Comparison of ENCODE assay signal across 14 cellular contexts in the genomic region with DNA sequence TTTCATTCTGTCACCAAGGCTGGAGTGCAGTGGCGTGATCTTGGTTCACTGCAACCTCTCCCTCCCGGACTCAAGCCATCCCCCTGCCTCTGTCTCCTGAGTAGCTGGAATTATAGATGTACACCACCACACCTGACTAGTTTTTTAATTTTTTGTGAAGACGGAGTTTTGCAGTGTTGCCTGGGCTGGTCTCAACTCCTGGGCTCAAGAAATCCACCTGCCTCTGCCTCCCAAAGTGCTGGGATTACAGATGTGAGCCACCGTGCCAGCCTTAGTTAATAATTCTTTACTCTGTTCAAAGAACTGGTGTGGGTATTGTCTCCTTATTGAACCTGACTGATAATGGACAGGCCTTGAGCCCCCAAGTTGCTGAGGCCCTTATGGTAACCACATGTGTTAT. TPM values are rescaled to one million over a fixed set of nuclear protein-coding genes. Genes with fewer than 3 reads are reported as not detected.
DNase-seq lines count a peak whose midpoint lies in the region; ATAC-seq and TF ChIP-seq lines count a peak whose summit lies in the region.
"Had no signal": no experiment of that assay in that cellular context is flagged by ENCODE, and none has a peak within 500 bp of the region (broad histone marks: within the 10 kb centered on the region; RNA-seq: fewer than 3 reads in every experiment).

No MANE protein-coding gene starts in this region.

- peak overlapping the region; percentile 84 for H2BK20ac ChIP-seq in IMR-90 (ENCODE audit: low read depth, low read length)

- no peak overlapping the region for H3K9ac ChIP-seq in IMR-90 (ENCODE audit: low read depth, low read length)
- H3K9ac ChIP-seq in trophoblast cell (ENCODE audit: low read length): no peak overlapping the region
- H3K9ac ChIP-seq: SK-N-SH had no signal

- no CpG with 5 or more reads among the region's 4 CpGs for WGBS in IMR-90 (ENCODE audit: extremely low coverage in 2 of 2, insufficient read length in 1 of 2), 2 experiments
- WGBS in hepatocyte (ENCODE audit: low lambda C conversion rate, missing lambda C conversion rate): 72% methylated on average over 4 of the region's 4 CpGs
- no CpG with 5 or more reads among the region's 4 CpGs for WGBS in trophoblast cell (ENCODE audit: extremely low coverage, insufficient coverage, insufficient read length)

- CTCF ChIA-PET in IMR-90 (lab: Yijun Ruan, JAX): interaction anchor here (1.3 to 4.0 kb wide), 3 partner anchors 56 to 115 kb away, joined by 3 to 14 read pairs (median 5); no protein-coding TSS in a partner anchor

- H2BK15ac ChIP-seq in IMR-90 (ENCODE audit: low read depth, low read length): 0 out of 3 replicates have a peak overlapping the region, but pooled peaks have one; percentile 14

- H3K4me1 ChIP-seq in ACC112 (ENCODE audit: control insufficient read depth, insufficient read depth, low read length, unreplicated experiment): peaks cover 43% of the 10 kb centered on the region
- peaks cover 7% of the 10 kb centered on the region; the same call in 1 of the 2 replicates for H3K4me1 ChIP-seq in IMR-90 (ENCODE audit: control insufficient read depth, insufficient read depth, low read length)
- peaks cover 4% of the 10 kb centered on the region for H3K4me1 ChIP-seq in hepatocyte (ENCODE audit: insufficient read depth)
- H3K4me1 ChIP-seq in trophoblast cell (ENCODE audit: control insufficient read depth in 1 of 2, insufficient read depth in 2 of 2, low read length in 2 of 2): peaks cover 6 to 15% of the 10 kb centered on the region in 2 experiments

- H3K56ac ChIP-seq in IMR-90 (ENCODE audit: extremely low read depth, insufficient read depth, low read length): no peak overlapping the region

- H2BK12ac ChIP-seq in trophoblast cell (ENCODE audit: low read length): peak overlapping the region; percentile 45

- TF ChIP-seq POLR2A in IMR-90 (IDR thresholded peaks at IDR 0.05; ENCODE audit: low read depth, low read length) (no peak), erythroblast (IDR thresholded peaks at IDR 0.05; ENCODE audit: low read length) (no peak)

- no peak overlapping the region for H4K5ac ChIP-seq in IMR-90 (ENCODE audit: low read depth, low read length)

- H3K9me3 ChIP-seq in IMR-90 (ENCODE audit: control insufficient read depth, insufficient read depth, low read length) (peaks cover 2% of the 10 kb centered on the region), hepatocyte (ENCODE audit: low read depth) (no peaks in the 10 kb centered on the region), trophoblast cell (ENCODE audit: insufficient read depth, low read depth, low read length) (no peaks in the 10 kb centered on the region)

- H3K23ac ChIP-seq in IMR-90 (ENCODE audit: low read depth, low read length) (no peak overlapping the region; the same call in 1 of the 2 replicates), trophoblast cell (ENCODE audit: low read length) (no peak overlapping the region)

- H3K4me2 ChIP-seq in IMR-90 (ENCODE audit: low read depth, low read length) (no peak overlapping the region), hepatocyte (no peak overlapping the region), trophoblast cell (ENCODE audit: low read length) (no peak overlapping the region)
- H3K4me2 ChIP-seq: SK-N-SH had no signal

- H3K36me3 ChIP-seq in ACC112 (ENCODE audit: insufficient read depth, low read length) (no peaks in the 10 kb centered on the region), IMR-90 (ENCODE audit: control insufficient read depth, insufficient read depth, low read length) (no peaks in the 10 kb centered on the region), hepatocyte (replicated peaks; ENCODE audit: insufficient read depth, low read depth) (no peaks in the 10 kb centered on the region), trophoblast cell (ENCODE audit: control insufficient read depth in 1 of 2, insufficient read depth in 2 of 2, low read length in 2 of 2) (no peaks in the 10 kb centered on the region)

- dilution Hi-C loops in IMR-90 (cut with HindIII; ENCODE audit: low sequenced_read_pairs, unreplicated experiment): no loop called here

- no peaks in the 10 kb centered on the region for H3K79me1 ChIP-seq in IMR-90 (ENCODE audit: low read depth in 1 of 2, low read length in 2 of 2)
- H3K79me1 ChIP-seq in trophoblast cell (ENCODE audit: low read length): peaks cover 7% of the 10 kb centered on the region

- H3K18ac ChIP-seq in IMR-90 (ENCODE audit: low read depth, low read length): no peak overlapping the region
- no peak overlapping the region for H3K18ac ChIP-seq in trophoblast cell (ENCODE audit: low read length)

- no peak overlapping the region for H4K12ac ChIP-seq in trophoblast cell (ENCODE audit: low read depth, low read length)

- peaks cover 15% of the 10 kb centered on the region for H3K9me1 ChIP-seq in IMR-90 (ENCODE audit: insufficient read depth, low read length)

- H4K20me1 ChIP-seq in IMR-90 (ENCODE audit: insufficient read depth, low read length): no peaks in the 10 kb centered on the region
- no peaks in the 10 kb centered on the region for H4K20me1 ChIP-seq in hepatocyte (ENCODE audit: insufficient read depth, poor library complexity, severe bottlenecking)

- H3K4me3 ChIP-seq in ACC112 (ENCODE audit: low read depth, low read length) (no peak overlapping the region), IMR-90 (ENCODE audit: insufficient read depth, low read depth, low read length) (no peak overlapping the region), hepatocyte (no peak overlapping the region), trophoblast cell (ENCODE audit: low read depth, low read length) (no peak overlapping the region)

- H2AFZ ChIP-seq in ACC112 (ENCODE audit: low read length, unreplicated experiment) (no peak overlapping the region), IMR-90 (replicated peaks; ENCODE audit: low read length, poor library complexity) (no peak overlapping the region), hepatocyte (no peak overlapping the region), trophoblast cell (ENCODE audit: insufficient read depth, low read length, poor library complexity) (no peak overlapping the region)

- in situ Hi-C loops in IMR-90 (cut with MboI; ENCODE audit: low sequenced_read_pairs): no loop called here

- no peaks in the 10 kb centered on the region for H3K9me2 ChIP-seq in hepatocyte (replicated peaks; ENCODE audit: insufficient read depth)
- H3K9me2 ChIP-seq: SK-N-SH had no signal

- peak overlapping the region in 1 of 2 experiments; percentile 40; a peak in 1 of 4 replicates for H4K8ac ChIP-seq in IMR-90 (ENCODE audit: low read depth in 2 of 2, low read length in 2 of 2)
- no peak overlapping the region for H4K8ac ChIP-seq in trophoblast cell (ENCODE audit: low read depth, low read length)

- H3K79me2 ChIP-seq in ACC112 (ENCODE audit: control insufficient read depth, insufficient read depth, low read length, unreplicated experiment) (no peaks in the 10 kb centered on the region), hepatocyte (no peaks in the 10 kb centered on the region), trophoblast cell (ENCODE audit: control insufficient read depth, insufficient read depth, low read length, poor library complexity) (peaks cover 2% of the 10 kb centered on the region)

- no peak for TF ChIP-seq RAD21 in IMR-90 (IDR thresholded peaks at IDR 0.05; ENCODE audit: low read length)

- DNase-seq in IMR-90 (no peak), hepatocyte (ENCODE audit: low spot score) (no peak), trophoblast cell (no peak), erythroblast (lab: John Stamatoyannopoulos, UW) (no peak), NCI-H748 (lab: John Stamatoyannopoulos, UW; ENCODE audit: unreplicated experiment) (no peak)
- DNase-seq: KG1, NCI-H1436 treated with DMSO at 0.1 percent for 48 hours, NCI-H2081 treated with DMSO at 0.1 percent for 48 hours, NCI-H510A treated with DMSO at 0.1 percent for 48 hours, SK-N-SH had no signal

- H3K27me3 ChIP-seq in ACC112 (ENCODE audit: insufficient read depth, low read length) (no peaks in the 10 kb centered on the region), IMR-90 (ENCODE audit: control insufficient read depth, insufficient read depth, low read length) (no peaks in the 10 kb centered on the region), hepatocyte (no peaks in the 10 kb centered on the region), trophoblast cell (ENCODE audit: insufficient read depth, low read length) (no peaks in the 10 kb centered on the region)

- H3K27ac ChIP-seq in ACC112 (ENCODE audit: low read depth, low read length) (peak overlapping the region; percentile 93; the same call in 1 of the 2 replicates), IMR-90 (ENCODE audit: insufficient read depth, low read length) (no peak overlapping the region), hepatocyte (peak overlapping the region; percentile 17), trophoblast cell (ENCODE audit: low read depth, low read length) (no peak overlapping the region)

- POLR2A ChIA-PET in IMR-90 (lab: Charles Lee; ENCODE audit: unreplicated experiment): no interaction called here

- H2BK5ac ChIP-seq in IMR-90 (ENCODE audit: low read depth, low read length, poor library complexity, severe bottlenecking) (no peak overlapping the region), trophoblast cell (ENCODE audit: low read depth, low read length, poor library complexity) (no peak overlapping the region)

- H3K14ac ChIP-seq in IMR-90 (replicated peaks; ENCODE audit: low read depth, low read length) (peak overlapping the region; percentile 69; the same call in 1 of the 2 replicates), trophoblast cell (ENCODE audit: low read length) (no peak overlapping the region)

- ATAC-seq in IMR-90 (ENCODE audit: low read depth): no peak
- ATAC-seq in HG02870 (IDR thresholded peaks at IDR 0.05; ENCODE audit: unreplicated experiment): no peak

- TF ChIP-seq CTCF in IMR-90 (conservative IDR thresholded peaks at IDR 0.05; ENCODE audit: low read depth, low read length): no peak
- TF ChIP-seq CTCF in hepatocyte (IDR thresholded peaks at IDR 0.05; ENCODE audit: poor library complexity): no peak

- H2BK120ac ChIP-seq in IMR-90 (ENCODE audit: low read depth, low read length) (peak overlapping the region; percentile 67), trophoblast cell (ENCODE audit: insufficient read depth, low read length, poor library complexity) (no peak overlapping the region)

- H2AK9ac ChIP-seq in IMR-90 (replicated peaks; ENCODE audit: low read depth, low read length, poor library complexity): no peak overlapping the region

- BruUV-seq in IMR-90 (replicated peaks; lab: Mats Ljungman, UMichigan): no TSS peak

- H2AK5ac ChIP-seq in IMR-90 (ENCODE audit: low read depth, low read length): peak overlapping the region; percentile 44
- H2AK5ac ChIP-seq in trophoblast cell (ENCODE audit: low read length): no peak overlapping the region

- H3K4ac ChIP-seq in IMR-90 (ENCODE audit: low read depth, low read length) (peak overlapping the region; percentile 62; the same call in 1 of the 2 replicates), trophoblast cell (ENCODE audit: low read depth, low read length) (no peak overlapping the region)

- H4K91ac ChIP-seq in IMR-90 (ENCODE audit: insufficient read depth, low read depth, low read length) (no peak overlapping the region; the same call in 1 of the 2 replicates), trophoblast cell (ENCODE audit: low read depth, low read length) (no peak overlapping the region)

- intact Hi-C loops in IMR-90 (cut with micrococcal nuclease): no loop called here

RNA-seq across cellular contexts. Expression of a gene that starts 10.4 kb away (rescaled TPM):
- total RNA-seq in IMR-90 (2012; rRNA removed) (0.54 and 1.4 TPM in 2 replicates), hepatocyte (12.6 and 27.1 TPM in 2 replicates)
- polyA plus RNA-seq in IMR-90 (2012; rRNA removed) (1.4 and 1.7 TPM in 2 replicates), hepatocyte (33.3 and 80.2 TPM in 2 replicates)
- polyA plus RNA-seq in IMR-90 (2012; cell fraction: cytosol; rRNA removed): 2.5 and 3.4 TPM in 2 replicates
- 0.60 and 1.7 TPM in 2 replicates for polyA plus RNA-seq in IMR-90 (2012; cell fraction: nucleus; rRNA removed; ENCODE audit: low replicate concordance)
- polyA plus RNA-seq in trophoblast cell (2013): 666 and 746 TPM in 2 replicates

RNA-seq across cellular contexts. Expression of a gene that starts 30.9 kb away (rescaled TPM):
- total RNA-seq in IMR-90 (2012; rRNA removed): 0.54 and 0.56 TPM in 2 replicates
- 3.4 TPM in 2 replicates for polyA plus RNA-seq in IMR-90 (2012; rRNA removed)
- 1.2 and 2.4 TPM in 2 replicates for polyA plus RNA-seq in IMR-90 (2012; cell fraction: cytosol; rRNA removed)
- 14.7 and 18.0 TPM in 2 replicates for polyA plus RNA-seq in IMR-90 (2012; cell fraction: nucleus; rRNA removed; ENCODE audit: low replicate concordance)
- total RNA-seq in hepatocyte: 0.28 and 0.77 TPM in 2 replicates
- polyA plus RNA-seq in hepatocyte: 1.2 and 1.5 TPM in 2 replicates
- polyA plus RNA-seq in trophoblast cell (2013): 26.3 and 28.8 TPM in 2 replicates
- total RNA-seq: H1 had no signal

RNA-seq across cellular contexts. Expression of a gene that starts 51.8 kb away (rescaled TPM):
- total RNA-seq in IMR-90 (2012; rRNA removed) (not detected in 2 replicates), hepatocyte (not detected in 2 replicates)
- polyA plus RNA-seq in IMR-90 (2012; rRNA removed) (0.06 TPM in 1 of 2 replicates, not detected in the other), hepatocyte (0.40 TPM in 1 of 2 replicates, not detected in the other)
- 0.01 TPM in 1 of 2 replicates, not detected in the other for polyA plus RNA-seq in IMR-90 (2012; cell fraction: cytosol; rRNA removed)
- polyA plus RNA-seq in IMR-90 (2012; cell fraction: nucleus; rRNA removed; ENCODE audit: low replicate concordance): 0.03 TPM in 1 of 2 replicates, not detected in the other
- 0.10 and 0.14 TPM in 2 replicates for polyA plus RNA-seq in trophoblast cell (2013)
- total RNA-seq: H1 had no signal
- polyA plus RNA-seq: CD14-positive monocyte had no signal

Comparison
In these comparisons a context has a peak if more than half of its experiments do, and no peak if none do; other contexts are left out.
1. H3K27ac ChIP-seq: peak in ACC112 (single experiment) and hepatocyte (single experiment); none in IMR-90 (single experiment) and trophoblast cell (single experiment).